ENCODE assay signal across 13 cellular contexts in genomic region chr4:1242506-1243450, GRCh38. TPM values are rescaled to one million over a fixed set of nuclear protein-coding genes. Genes with fewer than 3 reads are reported as not detected.
DNase-seq lines count a peak whose midpoint lies in the region; ATAC-seq and TF ChIP-seq lines count a peak whose summit lies in the region.
"Had no signal": no experiment of that assay in that cellular context is flagged by ENCODE, and none has a peak within 500 bp of the region (broad histone marks: within the 10 kb centered on the region; RNA-seq: fewer than 3 reads in every experiment).

No MANE protein-coding gene starts in this region.

- H3K27ac Mint-ChIP-seq in CD4-positive, alpha-beta memory T cell = peak overlapping the region; percentile 24 to 80 (median 66)
- H3K27ac Mint-ChIP-seq in H9 (peak overlapping the region in 2 of 3 experiments; percentile 42 to 90; a peak in 4 of 7 replicates), endothelial cell (ENCODE audit: unreplicated experiment) (peak overlapping the region; percentile 82)

- H3K9me3 Mint-ChIP-seq in CD4-positive, alpha-beta memory T cell = no peaks in the 10 kb centered on the region
- no peaks in the 10 kb centered on the region for H3K9me3 Mint-ChIP-seq in H9
- H3K9me3 Mint-ChIP-seq in endothelial cell (ENCODE audit: unreplicated experiment) = no peaks in the 10 kb centered on the region

- peaks cover 50% of the 10 kb centered on the region; the same call in 1 of the 2 replicates for H3K79me2 ChIP-seq in H9 (ENCODE audit: insufficient read depth, low read length)

- H3K23me2 ChIP-seq in H9 (ENCODE audit: insufficient read length, low read depth, low read length, poor library complexity, severe bottlenecking) = no peaks in the 10 kb centered on the region

- no peak overlapping the region for H3K4me3 ChIP-seq in CD4-positive, alpha-beta memory T cell (ENCODE audit: low read length in 2 of 2)
- H3K4me3 ChIP-seq: ascending aorta, K562, right lobe of liver had no signal

- no peak overlapping the region for H3K18ac ChIP-seq in H9 (ENCODE audit: insufficient read length, low read depth, low read length)

- H4K5ac ChIP-seq in H9 (ENCODE audit: insufficient read length, low read depth, low read length) = no peak overlapping the region

- no peaks in the 10 kb centered on the region for H3K27me3 Mint-ChIP-seq in CD4-positive, alpha-beta memory T cell
- H3K27me3 Mint-ChIP-seq in H9 (ENCODE audit: low read depth) (no peaks in the 10 kb centered on the region), endothelial cell (ENCODE audit: unreplicated experiment) (peaks cover 14% of the 10 kb centered on the region)

- H4K91ac ChIP-seq in H9 (ENCODE audit: insufficient read length, low read depth, low read length) = no peak overlapping the region

- CTCF ChIA-PET in CD4-positive, alpha-beta memory T cell (lab: Charles Lee; ENCODE audit: partially characterized antibody) = interaction anchor here (1.4 kb wide), 1 partner anchor 75 kb away, joined by 3 read pairs; no protein-coding TSS in a partner anchor

- H2AFZ ChIP-seq in H9 (ENCODE audit: low read length) = no peak overlapping the region

- no peak overlapping the region for H3K23ac ChIP-seq in H9 (ENCODE audit: insufficient read length, low read depth, low read length)

- H3K79me1 ChIP-seq in H9 (ENCODE audit: insufficient read depth, low read depth, low read length, poor library complexity, severe bottlenecking) = peaks cover 8% of the 10 kb centered on the region

- no peak overlapping the region for H3K4me2 ChIP-seq in H9 (ENCODE audit: insufficient read depth, insufficient read length, low read length)

- no peak overlapping the region for H2AK5ac ChIP-seq in H9 (ENCODE audit: insufficient read length, low read length)

- peaks cover 21% of the 10 kb centered on the region for H3K36me3 ChIP-seq in CD4-positive, alpha-beta memory T cell (ENCODE audit: insufficient read depth, low read length)

- H3K4me3 Mint-ChIP-seq in CD4-positive, alpha-beta memory T cell = peak overlapping the region in 4 of 8 donors; percentile 6 to 55 (median 39)
- H3K4me3 Mint-ChIP-seq in H9 (no peak overlapping the region), endothelial cell (ENCODE audit: unreplicated experiment) (peak overlapping the region; percentile 66)

- peaks cover 55% of the 10 kb centered on the region for H3K4me1 ChIP-seq in CD4-positive, alpha-beta memory T cell (ENCODE audit: insufficient read depth, low read length)
- no peaks in the 10 kb centered on the region for H3K4me1 ChIP-seq in H9 (ENCODE audit: insufficient read depth, low read length)

- H3K4ac ChIP-seq in H9 (ENCODE audit: low read depth, low read length) = no peak overlapping the region

- no peak overlapping the region for H2BK5ac ChIP-seq in H9 (ENCODE audit: insufficient read length, low read length)

- H2BK15ac ChIP-seq in H9 (ENCODE audit: low read depth, low read length) = no peak overlapping the region

- H3K9me3 ChIP-seq in CD4-positive, alpha-beta memory T cell (ENCODE audit: control insufficient read depth in 1 of 2, low read length in 2 of 2) = no peaks in the 10 kb centered on the region
- H3K9me3 ChIP-seq in H9 (ENCODE audit: control insufficient read depth, low read depth, low read length) = no peaks in the 10 kb centered on the region
- H3K9me3 ChIP-seq: ascending aorta, right lobe of liver, stomach had no signal

- H4K8ac ChIP-seq in H9 (replicated peaks; ENCODE audit: insufficient read length, low read depth, low read length) = no peak overlapping the region

- peaks cover 29 to 69% (median 43%) of the 10 kb centered on the region in 4 donors for H3K4me1 Mint-ChIP-seq in CD4-positive, alpha-beta memory T cell
- H3K4me1 Mint-ChIP-seq in H9 = peaks cover 7 to 11% of the 10 kb centered on the region in 2 experiments; a peak in 3 of 4 replicates
- peaks cover 28% of the 10 kb centered on the region for H3K4me1 Mint-ChIP-seq in endothelial cell (ENCODE audit: unreplicated experiment)

- no peak overlapping the region for H3T11ph ChIP-seq in H9 (ENCODE audit: low read length)

- peaks cover 5% of the 10 kb centered on the region for H4K20me1 ChIP-seq in H9 (ENCODE audit: control insufficient read depth, insufficient read depth, insufficient read length)

- no peaks in the 10 kb centered on the region for H3K27me3 ChIP-seq in CD4-positive, alpha-beta memory T cell (ENCODE audit: insufficient read depth, low read length)
- no peaks in the 10 kb centered on the region for H3K27me3 ChIP-seq in H9 (ENCODE audit: insufficient read depth, low read length)
- H3K27me3 ChIP-seq: ascending aorta, foreskin keratinocyte, right lobe of liver, stomach had no signal

- POLR2A ChIA-PET in CD4-positive, alpha-beta memory T cell (lab: Charles Lee; ENCODE audit: partially characterized antibody) = interaction anchor here (2.0 kb wide), 1 partner anchor 41 kb away, joined by 5 read pairs; no protein-coding TSS in a partner anchor

- intact Hi-C loops in CD4-positive, alpha-beta memory T cell (cut with micrococcal nuclease) = no loop called here
- intact Hi-C loops in posterior vena cava (cut with DNase I) = loop anchor here (1.0 to 10.0 kb wide), 2 partner anchors 16 to 78 kb away; no protein-coding TSS in a partner anchor

- WGBS in H9 (ENCODE audit: extremely low coverage, insufficient read length, low lambda C conversion rate) = no CpG with 5 or more reads among the region's 30 CpGs

- no peak overlapping the region for H3K27ac ChIP-seq in CD4-positive, alpha-beta memory T cell (ENCODE audit: low read depth, low read length)
- H3K27ac ChIP-seq in H9 (ENCODE audit: insufficient read length, low read depth, low read length) = no peak overlapping the region
- H3K27ac ChIP-seq: ascending aorta, foreskin keratinocyte had no signal

- no peak overlapping the region for H2BK20ac ChIP-seq in H9 (ENCODE audit: low read depth, low read length, poor library complexity, severe bottlenecking)

- ATAC-seq in esophagus mucosa = no peak
- ATAC-seq: foreskin keratinocyte, K562 had no signal

- no peak overlapping the region for H2BK120ac ChIP-seq in H9 (ENCODE audit: low read depth, low read length, poor library complexity, severe bottlenecking)

- H2BK12ac ChIP-seq in H9 (ENCODE audit: insufficient read length, low read depth, low read length) = no peak overlapping the region

- peaks cover 5 to 32% of the 10 kb centered on the region in 2 donors for H3K36me3 Mint-ChIP-seq in CD4-positive, alpha-beta memory T cell
- H3K36me3 Mint-ChIP-seq in H9 (ENCODE audit: insufficient read depth in 1 of 3, low read depth in 3 of 3) (peaks cover 15 to 28% (median 28%) of the 10 kb centered on the region in 3 experiments; a peak in 6 of 7 replicates), endothelial cell (ENCODE audit: low read depth, unreplicated experiment) (peaks cover 15% of the 10 kb centered on the region)

- DNase-seq in CD4-positive, alpha-beta memory T cell = no peak
- DNase-seq in H9 = no peak
- no peak for DNase-seq in endothelial cell (ENCODE audit: low spot score)
- peak; percentile 68 for DNase-seq in posterior vena cava (ENCODE audit: low spot score)
- DNase-seq in NCI-H1694 (lab: John Stamatoyannopoulos, UW) = no peak
- DNase-seq in NOMO-1 (lab: John Stamatoyannopoulos, UW; ENCODE audit: unreplicated experiment in 2 of 2) = no peak
- DNase-seq: foreskin keratinocyte, NCI-H1417 treated with DMSO at 0.1 percent for 48 hours, stomach had no signal

- H3K9ac ChIP-seq in H9 (ENCODE audit: extremely low read depth, insufficient read length, low read length) = no peak overlapping the region

- no peak overlapping the region for H3K14ac ChIP-seq in H9 (ENCODE audit: insufficient read depth, low read length)

- no peak for TF ChIP-seq CTCF in H9 (conservative IDR thresholded peaks at IDR 0.05)
- no peak for TF ChIP-seq CTCF in endothelial cell (IDR thresholded peaks at IDR 0.05; ENCODE audit: unreplicated experiment)

- H3K56ac ChIP-seq in H9 (ENCODE audit: insufficient read length, low read depth, low read length) = no peak overlapping the region

RNA-seq across cellular contexts. Expression of gene CTBP1, which starts 6.2 kb away (rescaled TPM):
- 100 to 1,000 TPM; 186 to 195 TPM for total RNA-seq in CD4-positive, alpha-beta memory T cell
- 10 to 100 TPM; 39.3 to 79.0 TPM for polyA plus RNA-seq in CD4-positive, alpha-beta memory T cell
- total RNA-seq in H9 (2021) = 128 and 136 TPM in 2 replicates
- total RNA-seq in endothelial cell (ENCODE audit: unreplicated experiment) = 165 TPM
- total RNA-seq in posterior vena cava = 100 to 1,000 TPM; 109 to 113 TPM
- total RNA-seq in esophagus mucosa = 89.4 TPM

RNA-seq across cellular contexts. Expression of gene MAEA, which starts 46.9 kb away (rescaled TPM):
- 100 to 1,000 TPM; 101 to 106 TPM for total RNA-seq in CD4-positive, alpha-beta memory T cell
- polyA plus RNA-seq in CD4-positive, alpha-beta memory T cell = 10 to 100 TPM; 54.1 to 70.9 TPM
- total RNA-seq in H9 (2021) (85.6 and 89.5 TPM in 2 replicates), endothelial cell (ENCODE audit: unreplicated experiment) (68.2 TPM), posterior vena cava (10 to 100 TPM; 37.5 to 43.7 TPM), esophagus mucosa (59.4 TPM)
